Comparison of ENCODE assay signal across 1 cellular context in the genomic region with DNA sequence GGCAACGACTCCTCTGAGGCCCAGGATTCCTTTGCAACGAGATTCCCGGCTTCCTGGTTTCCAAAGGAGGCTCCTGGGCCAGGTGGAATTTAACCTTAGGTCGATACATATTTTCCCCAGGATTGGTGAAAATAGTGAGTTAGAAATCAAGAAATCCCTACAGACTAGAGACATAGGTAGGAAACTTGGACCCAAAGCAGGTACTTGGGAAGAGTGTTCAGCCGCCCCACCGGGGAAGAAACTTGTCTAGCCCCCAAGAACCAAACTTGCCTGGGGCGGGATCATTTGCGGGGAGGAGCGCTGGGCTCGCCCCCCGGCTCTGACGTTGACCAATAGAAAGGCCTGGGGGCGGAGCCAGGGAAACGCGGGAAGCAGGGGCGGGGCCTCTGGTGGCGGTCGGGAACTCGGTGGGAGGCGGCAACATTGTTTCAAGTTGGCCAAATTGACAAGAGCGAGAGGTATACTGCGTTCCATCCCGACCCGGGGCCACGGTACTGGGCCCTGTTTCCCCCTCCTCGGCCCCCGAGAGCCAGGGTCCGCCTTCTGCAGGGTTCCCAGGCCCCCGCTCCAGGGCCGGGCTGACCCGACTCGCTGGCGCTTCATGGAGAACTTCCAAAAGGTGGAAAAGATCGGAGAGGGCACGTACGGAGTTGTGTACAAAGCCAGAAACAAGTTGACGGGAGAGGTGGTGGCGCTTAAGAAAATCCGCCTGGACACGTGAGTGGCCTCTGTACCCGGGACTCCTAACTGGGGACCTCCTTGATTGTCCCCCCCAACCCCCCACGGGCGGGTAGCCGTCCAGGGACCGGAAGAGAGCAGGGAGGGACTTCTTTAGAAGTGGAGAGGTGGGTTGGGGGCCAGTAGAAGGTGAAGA.
A peak's percentile ranks its signal among the peaks of the same experiment; 100 is the strongest.
TF ChIP-seq lines count a peak whose summit lies in the region.

A gene (plus strand): TSS at position 423 of the 874 bp plus-strand sequence. CDS start 179 bp downstream, at position 602.

TF ChIP-seq in K562, 482 proteins besides CTCF, POLR2A, EP300 and RAD21 (continued from another document and continues in another):
- TF ChIP-seq, protein P1, sequence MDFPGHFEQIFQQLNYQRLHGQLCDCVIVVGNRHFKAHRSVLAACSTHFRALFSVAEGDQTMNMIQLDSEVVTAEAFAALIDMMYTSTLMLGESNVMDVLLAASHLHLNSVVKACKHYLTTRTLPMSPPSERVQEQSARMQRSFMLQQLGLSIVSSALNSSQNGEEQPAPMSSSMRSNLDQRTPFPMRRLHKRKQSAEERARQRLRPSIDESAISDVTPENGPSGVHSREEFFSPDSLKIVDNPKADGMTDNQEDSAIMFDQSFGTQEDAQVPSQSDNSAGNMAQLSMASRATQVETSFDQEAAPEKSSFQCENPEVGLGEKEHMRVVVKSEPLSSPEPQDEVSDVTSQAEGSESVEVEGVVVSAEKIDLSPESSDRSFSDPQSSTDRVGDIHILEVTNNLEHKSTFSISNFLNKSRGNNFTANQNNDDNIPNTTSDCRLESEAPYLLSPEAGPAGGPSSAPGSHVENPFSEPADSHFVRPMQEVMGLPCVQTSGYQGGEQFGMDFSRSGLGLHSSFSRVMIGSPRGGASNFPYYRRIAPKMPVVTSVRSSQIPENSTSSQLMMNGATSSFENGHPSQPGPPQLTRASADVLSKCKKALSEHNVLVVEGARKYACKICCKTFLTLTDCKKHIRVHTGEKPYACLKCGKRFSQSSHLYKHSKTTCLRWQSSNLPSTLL (IDR thresholded peaks at IDR 0.05), result no peak
- peak; percentile 50; the same call in 1 of the 2 replicates for TF ChIP-seq ZFX (CRISPR knock-in tag; IDR thresholded peaks at IDR 0.05)
- peak; percentile 89 for TF ChIP-seq NFYB (IDR thresholded peaks at IDR 0.05; ENCODE audit: extremely low read depth, insufficient read length)
- TF ChIP-seq NEUROD1 (IDR thresholded peaks at IDR 0.05; ENCODE audit: borderline replicate concordance, low read depth, low read length, partially characterized antibody), result no peak
- TF ChIP-seq, protein P2, sequence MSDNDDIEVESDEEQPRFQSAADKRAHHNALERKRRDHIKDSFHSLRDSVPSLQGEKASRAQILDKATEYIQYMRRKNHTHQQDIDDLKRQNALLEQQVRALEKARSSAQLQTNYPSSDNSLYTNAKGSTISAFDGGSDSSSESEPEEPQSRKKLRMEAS (CRISPR knock-in tag; IDR thresholded peaks at IDR 0.05), result no peak
- TF ChIP-seq RBBP5 (IDR thresholded peaks at IDR 0.05; ENCODE audit: borderline replicate concordance, insufficient read depth, low read length, poor library complexity, severe bottlenecking), result peak; percentile 71
- TF ChIP-seq E2F3 (CRISPR knock-in tag; IDR thresholded peaks at IDR 0.05), result peak; percentile 62
- TF ChIP-seq, protein P3, sequence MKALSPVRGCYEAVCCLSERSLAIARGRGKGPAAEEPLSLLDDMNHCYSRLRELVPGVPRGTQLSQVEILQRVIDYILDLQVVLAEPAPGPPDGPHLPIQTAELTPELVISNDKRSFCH (CRISPR knock-in tag; IDR thresholded peaks at IDR 0.05), result no peak
- TF ChIP-seq, protein P3 (tag; IDR thresholded peaks at IDR 0.05), result no peak
- no peak for TF ChIP-seq CBX1 (IDR thresholded peaks at IDR 0.05; ENCODE audit: low read depth)
- TF ChIP-seq, protein P4, sequence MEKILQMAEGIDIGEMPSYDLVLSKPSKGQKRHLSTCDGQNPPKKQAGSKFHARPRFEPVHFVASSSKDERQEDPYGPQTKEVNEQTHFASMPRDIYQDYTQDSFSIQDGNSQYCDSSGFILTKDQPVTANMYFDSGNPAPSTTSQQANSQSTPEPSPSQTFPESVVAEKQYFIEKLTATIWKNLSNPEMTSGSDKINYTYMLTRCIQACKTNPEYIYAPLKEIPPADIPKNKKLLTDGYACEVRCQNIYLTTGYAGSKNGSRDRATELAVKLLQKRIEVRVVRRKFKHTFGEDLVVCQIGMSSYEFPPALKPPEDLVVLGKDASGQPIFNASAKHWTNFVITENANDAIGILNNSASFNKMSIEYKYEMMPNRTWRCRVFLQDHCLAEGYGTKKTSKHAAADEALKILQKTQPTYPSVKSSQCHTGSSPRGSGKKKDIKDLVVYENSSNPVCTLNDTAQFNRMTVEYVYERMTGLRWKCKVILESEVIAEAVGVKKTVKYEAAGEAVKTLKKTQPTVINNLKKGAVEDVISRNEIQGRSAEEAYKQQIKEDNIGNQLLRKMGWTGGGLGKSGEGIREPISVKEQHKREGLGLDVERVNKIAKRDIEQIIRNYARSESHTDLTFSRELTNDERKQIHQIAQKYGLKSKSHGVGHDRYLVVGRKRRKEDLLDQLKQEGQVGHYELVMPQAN (IDR thresholded peaks at IDR 0.05; ENCODE audit: borderline replicate concordance), result peak; percentile 78
- TF ChIP-seq SREBF2 (CRISPR knock-in tag; IDR thresholded peaks at IDR 0.05), result no peak
- no peak for TF ChIP-seq TCF7L2 (IDR thresholded peaks at IDR 0.05; ENCODE audit: low read depth, low read length)
- TF ChIP-seq FOS (IDR thresholded peaks at IDR 0.05; ENCODE audit: extremely low read depth, insufficient read length), result peak; percentile 30
- TF ChIP-seq MCM3 (IDR thresholded peaks at IDR 0.05), result no peak
- TF ChIP-seq ZNF589 (CRISPR knock-in tag; IDR thresholded peaks at IDR 0.05; ENCODE audit: low read depth), result no peak
- TF ChIP-seq ZC3H8 (IDR thresholded peaks at IDR 0.05), result peak; percentile 57; the same call in 1 of the 2 replicates
- TF ChIP-seq RUNX1 (IDR thresholded peaks at IDR 0.05; ENCODE audit: low read depth), result no peak
- TF ChIP-seq CTBP1 (IDR thresholded peaks at IDR 0.05; ENCODE audit: borderline replicate concordance), result 0 out of 2 replicates have a peak, but pooled peaks have one; percentile 14
- peak; percentile 43 to 45; a peak in 2 of 4 replicates for TF ChIP-seq SIN3A (IDR thresholded peaks at IDR 0.05; ENCODE audit: borderline replicate concordance in 2 of 2, control insufficient read depth in 1 of 2, low read depth in 2 of 2, low read length in 2 of 2)
- peak; percentile 90 for TF ChIP-seq POLR2G (IDR thresholded peaks at IDR 0.05; ENCODE audit: low read depth, low read length)
- TF ChIP-seq, protein P5, sequence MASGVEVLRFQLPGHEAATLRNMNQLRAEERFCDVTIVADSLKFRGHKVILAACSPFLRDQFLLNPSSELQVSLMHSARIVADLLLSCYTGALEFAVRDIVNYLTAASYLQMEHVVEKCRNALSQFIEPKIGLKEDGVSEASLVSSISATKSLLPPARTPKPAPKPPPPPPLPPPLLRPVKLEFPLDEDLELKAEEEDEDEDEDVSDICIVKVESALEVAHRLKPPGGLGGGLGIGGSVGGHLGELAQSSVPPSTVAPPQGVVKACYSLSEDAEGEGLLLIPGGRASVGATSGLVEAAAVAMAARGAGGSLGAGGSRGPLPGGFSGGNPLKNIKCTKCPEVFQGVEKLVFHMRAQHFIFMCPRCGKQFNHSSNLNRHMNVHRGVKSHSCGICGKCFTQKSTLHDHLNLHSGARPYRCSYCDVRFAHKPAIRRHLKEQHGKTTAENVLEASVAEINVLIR (CRISPR knock-in tag; IDR thresholded peaks at IDR 0.05), result peak; percentile 68
- TF ChIP-seq, protein P6, sequence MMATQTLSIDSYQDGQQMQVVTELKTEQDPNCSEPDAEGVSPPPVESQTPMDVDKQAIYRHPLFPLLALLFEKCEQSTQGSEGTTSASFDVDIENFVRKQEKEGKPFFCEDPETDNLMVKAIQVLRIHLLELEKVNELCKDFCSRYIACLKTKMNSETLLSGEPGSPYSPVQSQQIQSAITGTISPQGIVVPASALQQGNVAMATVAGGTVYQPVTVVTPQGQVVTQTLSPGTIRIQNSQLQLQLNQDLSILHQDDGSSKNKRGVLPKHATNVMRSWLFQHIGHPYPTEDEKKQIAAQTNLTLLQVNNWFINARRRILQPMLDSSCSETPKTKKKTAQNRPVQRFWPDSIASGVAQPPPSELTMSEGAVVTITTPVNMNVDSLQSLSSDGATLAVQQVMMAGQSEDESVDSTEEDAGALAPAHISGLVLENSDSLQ (IDR thresholded peaks at IDR 0.05), result 0 out of 2 replicates have a peak, but pooled peaks have one; percentile 5
- TF ChIP-seq, protein P7, sequence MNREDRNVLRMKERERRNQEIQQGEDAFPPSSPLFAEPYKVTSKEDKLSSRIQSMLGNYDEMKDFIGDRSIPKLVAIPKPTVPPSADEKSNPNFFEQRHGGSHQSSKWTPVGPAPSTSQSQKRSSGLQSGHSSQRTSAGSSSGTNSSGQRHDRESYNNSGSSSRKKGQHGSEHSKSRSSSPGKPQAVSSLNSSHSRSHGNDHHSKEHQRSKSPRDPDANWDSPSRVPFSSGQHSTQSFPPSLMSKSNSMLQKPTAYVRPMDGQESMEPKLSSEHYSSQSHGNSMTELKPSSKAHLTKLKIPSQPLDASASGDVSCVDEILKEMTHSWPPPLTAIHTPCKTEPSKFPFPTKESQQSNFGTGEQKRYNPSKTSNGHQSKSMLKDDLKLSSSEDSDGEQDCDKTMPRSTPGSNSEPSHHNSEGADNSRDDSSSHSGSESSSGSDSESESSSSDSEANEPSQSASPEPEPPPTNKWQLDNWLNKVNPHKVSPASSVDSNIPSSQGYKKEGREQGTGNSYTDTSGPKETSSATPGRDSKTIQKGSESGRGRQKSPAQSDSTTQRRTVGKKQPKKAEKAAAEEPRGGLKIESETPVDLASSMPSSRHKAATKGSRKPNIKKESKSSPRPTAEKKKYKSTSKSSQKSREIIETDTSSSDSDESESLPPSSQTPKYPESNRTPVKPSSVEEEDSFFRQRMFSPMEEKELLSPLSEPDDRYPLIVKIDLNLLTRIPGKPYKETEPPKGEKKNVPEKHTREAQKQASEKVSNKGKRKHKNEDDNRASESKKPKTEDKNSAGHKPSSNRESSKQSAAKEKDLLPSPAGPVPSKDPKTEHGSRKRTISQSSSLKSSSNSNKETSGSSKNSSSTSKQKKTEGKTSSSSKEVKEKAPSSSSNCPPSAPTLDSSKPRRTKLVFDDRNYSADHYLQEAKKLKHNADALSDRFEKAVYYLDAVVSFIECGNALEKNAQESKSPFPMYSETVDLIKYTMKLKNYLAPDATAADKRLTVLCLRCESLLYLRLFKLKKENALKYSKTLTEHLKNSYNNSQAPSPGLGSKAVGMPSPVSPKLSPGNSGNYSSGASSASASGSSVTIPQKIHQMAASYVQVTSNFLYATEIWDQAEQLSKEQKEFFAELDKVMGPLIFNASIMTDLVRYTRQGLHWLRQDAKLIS (CRISPR knock-in tag; IDR thresholded peaks at IDR 0.05), result 0 out of 2 replicates have a peak, but pooled peaks have one; percentile 27
- no peak for TF ChIP-seq BRD9 (IDR thresholded peaks at IDR 0.05; ENCODE audit: low read depth, partially characterized antibody)
- no peak for TF ChIP-seq RFX7 (CRISPR knock-in tag; IDR thresholded peaks at IDR 0.05)
- peak; percentile 51; the same call in 1 of the 2 replicates for TF ChIP-seq CXXC5 (CRISPR knock-in tag; IDR thresholded peaks at IDR 0.05)
- TF ChIP-seq, protein P8, sequence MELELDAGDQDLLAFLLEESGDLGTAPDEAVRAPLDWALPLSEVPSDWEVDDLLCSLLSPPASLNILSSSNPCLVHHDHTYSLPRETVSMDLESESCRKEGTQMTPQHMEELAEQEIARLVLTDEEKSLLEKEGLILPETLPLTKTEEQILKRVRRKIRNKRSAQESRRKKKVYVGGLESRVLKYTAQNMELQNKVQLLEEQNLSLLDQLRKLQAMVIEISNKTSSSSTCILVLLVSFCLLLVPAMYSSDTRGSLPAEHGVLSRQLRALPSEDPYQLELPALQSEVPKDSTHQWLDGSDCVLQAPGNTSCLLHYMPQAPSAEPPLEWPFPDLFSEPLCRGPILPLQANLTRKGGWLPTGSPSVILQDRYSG (tag; conservative IDR thresholded peaks at IDR 0.05; ENCODE audit: low read depth), result no peak
- peak; percentile 52 for TF ChIP-seq HMGN3 (IDR thresholded peaks at IDR 0.05; ENCODE audit: borderline replicate concordance, extremely low read depth, insufficient read length, low read depth, low read length)
- no peak for TF ChIP-seq MED1 (CRISPR knock-in tag; IDR thresholded peaks at IDR 0.05; ENCODE audit: borderline replicate concordance)
- TF ChIP-seq, protein P9, sequence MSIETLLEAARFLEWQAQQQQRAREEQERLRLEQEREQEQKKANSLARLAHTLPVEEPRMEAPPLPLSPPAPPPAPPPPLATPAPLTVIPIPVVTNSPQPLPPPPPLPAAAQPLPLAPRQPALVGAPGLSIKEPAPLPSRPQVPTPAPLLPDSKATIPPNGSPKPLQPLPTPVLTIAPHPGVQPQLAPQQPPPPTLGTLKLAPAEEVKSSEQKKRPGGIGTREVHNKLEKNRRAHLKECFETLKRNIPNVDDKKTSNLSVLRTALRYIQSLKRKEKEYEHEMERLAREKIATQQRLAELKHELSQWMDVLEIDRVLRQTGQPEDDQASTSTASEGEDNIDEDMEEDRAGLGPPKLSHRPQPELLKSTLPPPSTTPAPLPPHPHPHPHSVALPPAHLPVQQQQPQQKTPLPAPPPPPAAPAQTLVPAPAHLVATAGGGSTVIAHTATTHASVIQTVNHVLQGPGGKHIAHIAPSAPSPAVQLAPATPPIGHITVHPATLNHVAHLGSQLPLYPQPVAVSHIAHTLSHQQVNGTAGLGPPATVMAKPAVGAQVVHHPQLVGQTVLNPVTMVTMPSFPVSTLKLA (conservative IDR thresholded peaks at IDR 0.05), result peak in 1 of 2 experiments; percentile 70; a peak in 2 of 4 replicates
- no peak for TF ChIP-seq NFIX (CRISPR knock-in tag; IDR thresholded peaks at IDR 0.05; ENCODE audit: low read depth)
- TF ChIP-seq, protein P10, sequence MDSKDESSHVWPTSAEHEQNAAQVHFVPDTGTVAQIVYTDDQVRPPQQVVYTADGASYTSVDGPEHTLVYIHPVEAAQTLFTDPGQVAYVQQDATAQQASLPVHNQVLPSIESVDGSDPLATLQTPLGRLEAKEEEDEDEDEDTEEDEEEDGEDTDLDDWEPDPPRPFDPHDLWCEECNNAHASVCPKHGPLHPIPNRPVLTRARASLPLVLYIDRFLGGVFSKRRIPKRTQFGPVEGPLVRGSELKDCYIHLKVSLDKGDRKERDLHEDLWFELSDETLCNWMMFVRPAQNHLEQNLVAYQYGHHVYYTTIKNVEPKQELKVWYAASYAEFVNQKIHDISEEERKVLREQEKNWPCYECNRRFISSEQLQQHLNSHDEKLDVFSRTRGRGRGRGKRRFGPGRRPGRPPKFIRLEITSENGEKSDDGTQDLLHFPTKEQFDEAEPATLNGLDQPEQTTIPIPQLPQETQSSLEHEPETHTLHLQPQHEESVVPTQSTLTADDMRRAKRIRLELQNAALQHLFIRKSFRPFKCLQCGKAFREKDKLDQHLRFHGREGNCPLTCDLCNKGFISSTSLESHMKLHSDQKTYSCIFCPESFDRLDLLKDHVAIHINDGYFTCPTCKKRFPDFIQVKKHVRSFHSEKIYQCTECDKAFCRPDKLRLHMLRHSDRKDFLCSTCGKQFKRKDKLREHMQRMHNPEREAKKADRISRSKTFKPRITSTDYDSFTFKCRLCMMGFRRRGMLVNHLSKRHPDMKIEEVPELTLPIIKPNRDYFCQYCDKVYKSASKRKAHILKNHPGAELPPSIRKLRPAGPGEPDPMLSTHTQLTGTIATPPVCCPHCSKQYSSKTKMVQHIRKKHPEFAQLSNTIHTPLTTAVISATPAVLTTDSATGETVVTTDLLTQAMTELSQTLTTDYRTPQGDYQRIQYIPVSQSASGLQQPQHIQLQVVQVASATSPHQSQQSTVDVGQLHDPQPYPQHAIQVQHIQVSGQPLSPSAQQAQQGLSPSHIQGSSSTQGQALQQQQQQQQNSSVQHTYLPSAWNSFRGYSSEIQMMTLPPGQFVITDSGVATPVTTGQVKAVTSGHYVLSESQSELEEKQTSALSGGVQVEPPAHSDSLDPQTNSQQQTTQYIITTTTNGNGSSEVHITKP (IDR thresholded peaks at IDR 0.05; ENCODE audit: partially characterized antibody), result peak; percentile 4
- TF ChIP-seq KLF13 (tag; IDR thresholded peaks at IDR 0.05; ENCODE audit: borderline replicate concordance, low read depth), result no peak
- peak; percentile 50; the same call in 1 of the 2 replicates for TF ChIP-seq ATF7 (IDR thresholded peaks at IDR 0.05)
- no peak for TF ChIP-seq TEAD2 (tag; IDR thresholded peaks at IDR 0.05)
- no peak for TF ChIP-seq HDGF (IDR thresholded peaks at IDR 0.05)
- peak; percentile 63 for TF ChIP-seq EP400 (IDR thresholded peaks at IDR 0.05)
- TF ChIP-seq TAF1 (IDR thresholded peaks at IDR 0.05; ENCODE audit: control insufficient read depth, extremely low read depth, insufficient read depth, low read length, severe bottlenecking), result peak; percentile 79
